15 cellular contexts compared by ENCODE assay signal in the genomic region with DNA sequence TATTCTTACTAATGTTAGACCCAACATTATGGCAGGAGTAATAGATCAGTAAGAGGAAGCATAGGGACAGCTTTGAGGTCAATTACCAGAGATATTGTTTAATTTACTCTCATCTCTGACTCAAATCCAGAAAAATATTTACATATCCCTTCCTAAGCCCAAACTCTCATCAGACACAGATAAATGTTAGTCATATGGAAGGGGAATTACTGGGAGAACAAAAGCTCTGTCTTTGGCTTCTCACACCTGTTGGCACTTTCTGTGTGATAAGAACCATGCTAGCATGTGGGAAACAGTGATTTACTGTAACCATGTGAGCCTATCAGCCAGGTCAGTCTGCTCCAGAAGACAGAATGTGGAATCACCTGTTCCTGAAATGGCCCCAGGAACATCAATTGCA.
"Had no signal": no experiment of that assay in that cellular context is flagged by ENCODE, and none has a peak within 500 bp of the region (broad histone marks: within the 10 kb centered on the region; RNA-seq: fewer than 3 reads in every experiment).

No MANE protein-coding gene starts in this region.

- ATAC-seq: activated CD4-positive, alpha-beta T cell treated with anti-CD3 and anti-CD28 coated beads for 36 hours; left cardiac atrium; natural killer cell treated with Interleukin-12 subunit alpha and Interleukin-12 subunit beta and Interleukin-15 and Interleukin-18, amount 100 ng/mL, for 72 hours; stimulated activated naive B cell treated with anti-CD40 and anti-IgM and Interleukin-4, amounts not matched to agents 10 μg/mL and 1 μg/mL and 100 μg/mL, for 72 hours had no signal

- H3K4me3 ChIP-seq: esophagus muscularis mucosa, right lobe of liver, spleen, tibial nerve had no signal

- DNase-seq: activated CD4-positive, alpha-beta memory T cell treated with anti-CD3 and anti-CD28 coated beads, Interleukin-2, amount 10 ng/mL, durations not matched to agents 7 days and 5 days; activated CD4-positive, alpha-beta T cell treated with anti-CD3 and anti-CD28 coated beads for 36 hours; activated gamma-delta T cell treated with Interleukin-2 at 50 U/mL for 16 hours; activated naive CD8-positive, alpha-beta T cell treated with anti-CD3 and anti-CD28 coated beads for 36 hours; activated T-cell treated with anti-CD3 and anti-CD28 coated beads, Interleukin-2, amount 50 U/mL, for 48 hours; left cardiac atrium; occipital lobe; right lobe of liver; spleen; stimulated activated CD4-positive, alpha-beta T cell treated with anti-CD3 and anti-CD28 coated beads, Interleukin-1b, Interleukin-23, amount 100 ng/mL, for 48 hours; stimulated activated naive B cell treated with anti-CD40 and anti-IgM and Interleukin-4, amounts not matched to agents 10 μg/mL and 1 μg/mL and 100 μg/mL, for 72 hours; WERI-Rb-1 had no signal
